ENCODE assay signal across 1 cellular context in genomic region chr7:13333351-13333750, GRCh38.
TF ChIP-seq lines count a peak whose summit lies in the region.

No MANE protein-coding gene starts in this region.

TF ChIP-seq in SK-N-SH treated with all-trans-retinoic acid at 6 μM for 48 hours, 23 proteins besides CTCF, POLR2A, EP300 and RAD21 (continued from another document):
- TF ChIP-seq CREB5 (CRISPR knock-in tag; IDR thresholded peaks at IDR 0.05; ENCODE audit: low read depth): no peak
- TF ChIP-seq OSR1 (CRISPR knock-in tag; IDR thresholded peaks at IDR 0.05): no peak
- no peak for TF ChIP-seq ZNF8 (CRISPR knock-in tag; IDR thresholded peaks at IDR 0.05)
- TF ChIP-seq ESRRG (CRISPR knock-in tag; IDR thresholded peaks at IDR 0.05): no peak
- no peak for TF ChIP-seq ZFP30 (CRISPR knock-in tag; IDR thresholded peaks at IDR 0.05)
- TF ChIP-seq PPARA (CRISPR knock-in tag; IDR thresholded peaks at IDR 0.05; ENCODE audit: borderline replicate concordance): no peak
- TF ChIP-seq PATZ1 (CRISPR knock-in tag; IDR thresholded peaks at IDR 0.05; ENCODE audit: borderline replicate concordance): no peak
- TF ChIP-seq ZFP3 (CRISPR knock-in tag; IDR thresholded peaks at IDR 0.05): no peak
